Comparison of ENCODE assay signal across 17 cellular contexts in the genomic region with DNA sequence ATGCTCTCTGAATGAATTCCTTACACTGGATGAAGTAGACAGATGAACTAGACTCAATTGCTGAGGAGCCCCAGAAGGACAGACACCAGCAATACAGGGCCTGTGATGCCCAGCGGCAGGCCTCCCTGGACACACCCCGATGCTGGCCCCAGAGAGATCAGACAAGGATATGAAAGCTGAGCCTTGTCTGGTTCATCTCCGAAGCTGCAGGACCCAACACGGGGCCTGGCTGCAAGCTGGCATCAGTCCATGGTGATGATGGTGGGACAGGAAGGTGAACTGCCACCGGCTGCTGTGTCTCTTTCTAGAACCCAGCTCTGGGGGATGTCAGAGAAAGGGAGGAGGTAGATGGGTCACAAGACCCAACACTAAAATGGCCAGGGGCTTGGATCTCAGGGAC.
"Had no signal": no experiment of that assay in that cellular context is flagged by ENCODE, and none has a peak within 500 bp of the region (broad histone marks: within the 10 kb centered on the region; RNA-seq: fewer than 3 reads in every experiment).

No MANE protein-coding gene starts in this region.

- H3K9me3 Mint-ChIP-seq: immature natural killer cell had no signal

- DNase-seq: central memory CD4-positive, alpha-beta T cell; effector memory CD4-positive, alpha-beta T cell; gastrocnemius medialis; immature natural killer cell; mesenchymal stem cell; naive thymus-derived CD4-positive, alpha-beta T cell; small intestine; stimulated activated CD4-positive, alpha-beta T cell treated with anti-CD3 and anti-CD28 coated beads, Interleukin-2, amount 100 ng/mL, for 48 hours; stimulated activated naive CD4-positive, alpha-beta T cell treated with Interleukin-2 at 50 U/mL for 16 hours; upper lobe of left lung had no signal

- H3K4me1 ChIP-seq: gastrocnemius medialis had no signal

- H3K4me1 Mint-ChIP-seq: immature natural killer cell had no signal

- H3K4me3 Mint-ChIP-seq: immature natural killer cell; naive thymus-derived CD4-positive, alpha-beta T cell had no signal

- H3K36me3 ChIP-seq: gastrocnemius medialis, right atrium auricular region, vagina had no signal

- H3K36me3 Mint-ChIP-seq: immature natural killer cell; naive thymus-derived CD4-positive, alpha-beta T cell had no signal

- H3K27ac ChIP-seq: epithelial cell of prostate, esophagus muscularis mucosa, gastrocnemius medialis, neutrophil, right atrium auricular region, upper lobe of left lung, vagina had no signal

- H3K9me3 ChIP-seq: esophagus muscularis mucosa, gastrocnemius medialis, neutrophil, right atrium auricular region, upper lobe of left lung, vagina had no signal

- H3K27me3 ChIP-seq: neutrophil, vagina had no signal

- H3K27ac Mint-ChIP-seq: immature natural killer cell; naive thymus-derived CD4-positive, alpha-beta T cell had no signal

- H3K4me3 ChIP-seq: esophagus muscularis mucosa, gastrocnemius medialis, lung, right atrium auricular region, upper lobe of left lung, vagina had no signal

- ATAC-seq: gastrocnemius medialis; left lobe of liver; naive thymus-derived CD4-positive, alpha-beta T cell had no signal
